13 cellular contexts compared by ENCODE assay signal in genomic region chr4:165844151-165844550, GRCh38. TPM values are rescaled to one million over a fixed set of nuclear protein-coding genes. Genes with fewer than 3 reads are reported as not detected.
"Had no signal": no experiment of that assay in that cellular context is flagged by ENCODE, and none has a peak within 500 bp of the region (broad histone marks: within the 10 kb centered on the region; RNA-seq: fewer than 3 reads in every experiment).

No MANE protein-coding gene starts in this region.

- H3K27me3 Mint-ChIP-seq: activated CD8-positive, alpha-beta memory T cell treated with anti-CD3 and anti-CD28 coated beads, Interleukin-2, amount 10 ng/mL, durations not matched to agents 7 days and 5 days; activated T-cell treated with anti-CD3 and anti-CD28 coated beads, Interleukin-2, amount 50 U/mL, for 24 hours; progenitor cell of endocrine pancreas; stimulated activated memory B cell treated with anti-CD40 and anti-IgM and Interleukin-4, amounts not matched to agents 10 μg/mL and 1 μg/mL and 100 μg/mL, for 72 hours had no signal

- DNase-seq: activated CD4-positive, alpha-beta T cell treated with anti-CD3 and anti-CD28 coated beads for 1 hour; activated CD4-positive, alpha-beta T cell treated with anti-CD3 and anti-CD28 coated beads, Interleukin-2, amount 50 U/mL, for 48 hours; activated CD8-positive, alpha-beta memory T cell treated with anti-CD3 and anti-CD28 coated beads, Interleukin-2, amount 10 ng/mL, durations not matched to agents 7 days and 5 days; activated naive CD4-positive, alpha-beta T cell treated with anti-CD3 and anti-CD28 coated beads, Interleukin-2, amount 50 U/mL, for 16 hours; activated T-cell treated with anti-CD3 and anti-CD28 coated beads, Interleukin-2, amount 50 U/mL, for 24 hours; hypothalamus; kidney; left ventricle myocardium inferior; nephron progenitor cell; occipital lobe; stimulated activated CD4-positive, alpha-beta T cell treated with anti-CD3 and anti-CD28 coated beads, Interleukin-2, amount 100 ng/mL, for 48 hours had no signal

- H3K4me3 Mint-ChIP-seq: activated CD8-positive, alpha-beta memory T cell treated with anti-CD3 and anti-CD28 coated beads, Interleukin-2, amount 10 ng/mL, durations not matched to agents 7 days and 5 days; activated T-cell treated with anti-CD3 and anti-CD28 coated beads, Interleukin-2, amount 50 U/mL, for 24 hours; nephron progenitor cell; stimulated activated memory B cell treated with anti-CD40 and anti-IgM and Interleukin-4, amounts not matched to agents 10 μg/mL and 1 μg/mL and 100 μg/mL, for 72 hours had no signal

- H3K27ac Mint-ChIP-seq: activated CD8-positive, alpha-beta memory T cell treated with anti-CD3 and anti-CD28 coated beads, Interleukin-2, amount 10 ng/mL, durations not matched to agents 7 days and 5 days; activated T-cell treated with anti-CD3 and anti-CD28 coated beads, Interleukin-2, amount 50 U/mL, for 24 hours; nephron progenitor cell; progenitor cell of endocrine pancreas; stimulated activated memory B cell treated with anti-CD40 and anti-IgM and Interleukin-4, amounts not matched to agents 10 μg/mL and 1 μg/mL and 100 μg/mL, for 72 hours had no signal

- H3K36me3 Mint-ChIP-seq: activated CD8-positive, alpha-beta memory T cell treated with anti-CD3 and anti-CD28 coated beads, Interleukin-2, amount 10 ng/mL, durations not matched to agents 7 days and 5 days; stimulated activated memory B cell treated with anti-CD40 and anti-IgM and Interleukin-4, amounts not matched to agents 10 μg/mL and 1 μg/mL and 100 μg/mL, for 72 hours had no signal

- H3K4me1 Mint-ChIP-seq: activated CD8-positive, alpha-beta memory T cell treated with anti-CD3 and anti-CD28 coated beads, Interleukin-2, amount 10 ng/mL, durations not matched to agents 7 days and 5 days; nephron progenitor cell; stimulated activated memory B cell treated with anti-CD40 and anti-IgM and Interleukin-4, amounts not matched to agents 10 μg/mL and 1 μg/mL and 100 μg/mL, for 72 hours had no signal

- H3K9me3 Mint-ChIP-seq: activated T-cell treated with anti-CD3 and anti-CD28 coated beads, Interleukin-2, amount 50 U/mL, for 24 hours; nephron progenitor cell had no signal

RNA-seq across cellular contexts. Expression of gene TLL1, which starts 28.9 kb away (rescaled TPM):
- total RNA-seq: activated CD8-positive, alpha-beta memory T cell treated with anti-CD3 and anti-CD28 coated beads, Interleukin-2, amount 10 ng/mL, durations not matched to agents 7 days and 5 days; progenitor cell of endocrine pancreas had no signal
